In the genomic region with DNA sequence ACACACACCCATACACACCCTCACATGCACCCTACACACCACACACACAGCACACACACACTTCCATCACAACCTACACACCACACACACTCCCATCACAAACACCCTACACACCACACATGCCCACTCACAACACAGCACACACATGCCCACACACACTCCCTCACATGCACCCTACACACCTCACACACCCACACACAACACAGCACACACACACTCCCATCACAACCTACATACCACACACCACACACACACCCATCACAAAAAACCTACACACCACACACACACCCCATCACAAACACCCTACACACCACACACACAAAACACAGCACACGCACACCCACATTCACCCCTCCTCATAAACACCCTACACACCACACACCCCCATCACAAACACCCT, we compare ENCODE assay signal across 29 cellular contexts.
"Had no signal": no experiment of that assay in that cellular context is flagged by ENCODE, and none has a peak within 500 bp of the region (broad histone marks: within the 10 kb centered on the region; RNA-seq: fewer than 3 reads in every experiment).

No MANE protein-coding gene starts in this region.

- H3K4me1 ChIP-seq: left lung, neural progenitor cell, upper lobe of left lung had no signal

- H3K9ac ChIP-seq: neural progenitor cell had no signal

- H3K4me2 ChIP-seq: hepatocyte, neural progenitor cell had no signal

- H3K9me3 Mint-ChIP-seq: activated naive CD8-positive, alpha-beta T cell treated with anti-CD3 and anti-CD28 coated beads, Interleukin-2, amount 50 U/mL, for 24 hours; activated T-cell treated with anti-CD3 and anti-CD28 coated beads, Interleukin-2, amount 50 U/mL, for 4 hours; neural progenitor cell; stimulated activated effector memory CD8-positive, alpha-beta T cell treated with anti-CD3 and anti-CD28 coated beads, Interleukin-12 subunit alpha, Interleukin-12 subunit beta, amount 100 ng/mL, for 72 hours; T-helper 2 cell treated with Interferon-gamma antibody and Interleukin-4, amounts not matched to agents 5 μg/mL and 100 μg/mL, for 36 hours had no signal

- FAIRE-seq: colon had no signal

- H3K27me3 ChIP-seq: hepatocyte, left lung, neural progenitor cell, ovary, testis, upper lobe of left lung had no signal

- H3K27me3 Mint-ChIP-seq: activated naive CD8-positive, alpha-beta T cell treated with anti-CD3 and anti-CD28 coated beads, Interleukin-2, amount 50 U/mL, for 24 hours; naive thymus-derived CD4-positive, alpha-beta T cell had no signal

- H3K4me3 Mint-ChIP-seq: activated naive CD8-positive, alpha-beta T cell treated with anti-CD3 and anti-CD28 coated beads, Interleukin-2, amount 50 U/mL, for 24 hours; activated T-cell treated with anti-CD3 and anti-CD28 coated beads, Interleukin-2, amount 50 U/mL, for 4 hours; naive thymus-derived CD4-positive, alpha-beta T cell; neural progenitor cell; stimulated activated effector memory CD8-positive, alpha-beta T cell treated with anti-CD3 and anti-CD28 coated beads, Interleukin-12 subunit alpha, Interleukin-12 subunit beta, amount 100 ng/mL, for 72 hours; T-helper 2 cell treated with Interferon-gamma antibody and Interleukin-4, amounts not matched to agents 5 μg/mL and 100 μg/mL, for 36 hours had no signal

- H3K36me3 ChIP-seq: neural progenitor cell, ovary had no signal

- H3K36me3 Mint-ChIP-seq: neural progenitor cell; stimulated activated effector memory CD8-positive, alpha-beta T cell treated with anti-CD3 and anti-CD28 coated beads, Interleukin-12 subunit alpha, Interleukin-12 subunit beta, amount 100 ng/mL, for 72 hours had no signal

- H3K9me3 ChIP-seq: left lung, ovary, psoas muscle, testis, upper lobe of left lung had no signal

- ATAC-seq: activated naive CD8-positive, alpha-beta T cell treated with anti-CD3 and anti-CD28 coated beads, Interleukin-2, amount 50 U/mL, for 24 hours; activated T-cell treated with anti-CD3 and anti-CD28 coated beads, Interleukin-2, amount 50 U/mL, for 4 hours; left lung; naive thymus-derived CD4-positive, alpha-beta T cell; psoas muscle; right cardiac atrium; stimulated activated effector memory CD8-positive, alpha-beta T cell treated with anti-CD3 and anti-CD28 coated beads, Interleukin-12 subunit alpha, Interleukin-12 subunit beta, amount 100 ng/mL, for 72 hours had no signal

- H3K27ac ChIP-seq: hepatocyte, left lung, neural progenitor cell, ovary, psoas muscle, SK-N-MC, skin epidermis, testis, upper lobe of left lung, VCaP had no signal

- H3K4me1 Mint-ChIP-seq: activated naive CD8-positive, alpha-beta T cell treated with anti-CD3 and anti-CD28 coated beads, Interleukin-2, amount 50 U/mL, for 24 hours had no signal

- H3K4me3 ChIP-seq: hepatocyte, left lung, lung, neural progenitor cell, ovary, psoas muscle, SK-N-MC, skin epidermis, testis, upper lobe of left lung had no signal

- H3K27ac Mint-ChIP-seq: activated naive CD8-positive, alpha-beta T cell treated with anti-CD3 and anti-CD28 coated beads, Interleukin-2, amount 50 U/mL, for 24 hours; activated T-helper 2 cell treated with anti-CD3 and anti-CD28 coated beads, Interferon-gamma antibody, Interleukin-2, Interleukin-4, amounts not matched to agents 10 μg/mL and 5 μg/mL and 100 μg/mL, durations not matched to agents 14 hours and 24 hours and 36 hours; stimulated activated effector memory CD8-positive, alpha-beta T cell treated with anti-CD3 and anti-CD28 coated beads, Interleukin-12 subunit alpha, Interleukin-12 subunit beta, amount 100 ng/mL, for 72 hours; T-helper 2 cell treated with Interferon-gamma antibody and Interleukin-4, amounts not matched to agents 5 μg/mL and 100 μg/mL, for 36 hours had no signal

- H2AFZ ChIP-seq: hepatocyte, neural progenitor cell had no signal

- DNase-seq: activated CD4-positive, CD25-positive, alpha-beta regulatory T cell treated with anti-CD3 and anti-CD28 coated beads, Interleukin-2, amount 50 U/mL, for 72 hours; activated CD8-positive, alpha-beta memory T cell treated with anti-CD3 and anti-CD28 coated beads, Interleukin-2, amount 50 U/mL, for 48 hours; activated naive CD4-positive, alpha-beta T cell; activated naive CD8-positive, alpha-beta T cell treated with anti-CD3 and anti-CD28 coated beads, Interleukin-2, amount 50 U/mL, for 24 hours; activated T-cell treated with anti-CD3 and anti-CD28 coated beads, Interleukin-2, amount 50 U/mL, for 4 hours; aorta; central memory CD4-positive, alpha-beta T cell; effector memory CD4-positive, alpha-beta T cell; foreskin melanocyte; kidney glomerular epithelial cell; naive thymus-derived CD4-positive, alpha-beta T cell; ovary; stimulated activated CD4-positive, alpha-beta T cell treated with anti-CD3 and anti-CD28 coated beads, Interleukin-1b, Interleukin-23, amount 100 ng/mL, for 48 hours; SW 1271; testis; upper lobe of left lung had no signal
